In genomic region chr9:131523086-131523388, GRCh38 we compare ENCODE assay signal across 1 cellular context.
TF ChIP-seq lines count a peak whose summit lies in the region.

No MANE protein-coding gene starts in this region.

TF ChIP-seq in IMR-90, 13 proteins besides CTCF, POLR2A, EP300 and RAD21:
- TF ChIP-seq CHD1 (IDR thresholded peaks at IDR 0.05; ENCODE audit: low read depth, low read length), result no peak
- no peak for TF ChIP-seq MAZ (IDR thresholded peaks at IDR 0.05; ENCODE audit: borderline replicate concordance, low read depth, low read length)
- no peak for TF ChIP-seq SMC3 (IDR thresholded peaks at IDR 0.05; ENCODE audit: low read depth, low read length)
- TF ChIP-seq RCOR1 (IDR thresholded peaks at IDR 0.05; ENCODE audit: insufficient replicate concordance, low read length), result no peak
- no peak for TF ChIP-seq MXI1 (IDR thresholded peaks at IDR 0.05; ENCODE audit: borderline replicate concordance, low read depth, low read length)
- TF ChIP-seq RFX5 (IDR thresholded peaks at IDR 0.05; ENCODE audit: low read depth, low read length), result no peak
- no peak for TF ChIP-seq ELK1 (IDR thresholded peaks at IDR 0.05; ENCODE audit: borderline replicate concordance, low read depth, low read length)
- no peak for TF ChIP-seq MAFK (IDR thresholded peaks at IDR 0.05; ENCODE audit: low read depth, low read length)
- no peak for TF ChIP-seq FOS (IDR thresholded peaks at IDR 0.05; ENCODE audit: low read depth, low read length)
- no peak for TF ChIP-seq BHLHE40 (IDR thresholded peaks at IDR 0.05; ENCODE audit: low read depth, low read length)
- no peak for TF ChIP-seq CEBPB (IDR thresholded peaks at IDR 0.05; ENCODE audit: low read depth, low read length)
- TF ChIP-seq USF2 (IDR thresholded peaks at IDR 0.05; ENCODE audit: low read depth, low read length), result no peak
- no peak for TF ChIP-seq NFE2L2 (IDR thresholded peaks at IDR 0.05; ENCODE audit: low read depth, low read length)
